8 cellular contexts compared by ENCODE assay signal in the genomic region with DNA sequence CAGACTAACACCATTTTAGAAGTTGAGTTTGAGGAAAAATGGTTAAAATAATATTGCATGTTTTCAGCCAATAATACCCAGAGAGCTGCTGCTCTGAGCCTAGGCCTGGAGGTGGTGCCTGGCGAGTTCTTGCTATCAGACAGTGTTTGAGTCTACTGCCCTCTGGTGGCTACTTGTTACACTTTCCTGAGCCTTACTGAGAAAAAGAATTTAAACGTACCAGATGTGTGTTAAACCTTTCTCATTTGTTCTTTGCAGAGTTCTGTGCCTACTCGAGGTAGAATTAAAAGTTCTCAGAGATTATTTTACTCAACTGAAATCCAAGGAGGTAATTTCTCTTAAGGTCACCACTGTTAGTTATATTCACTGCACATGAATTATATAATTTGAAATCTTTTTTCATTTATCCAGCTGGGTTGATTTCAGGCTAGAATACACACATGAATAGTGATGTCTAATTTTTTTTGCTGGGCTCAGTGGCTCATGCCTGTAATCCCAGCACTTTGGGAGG. TPM values are rescaled to one million over a fixed set of nuclear protein-coding genes. Genes with fewer than 3 reads are reported as not detected.
DNase-seq lines count a peak whose midpoint lies in the region; ATAC-seq and TF ChIP-seq lines count a peak whose summit lies in the region.

No MANE protein-coding gene starts in this region.

- peak; percentile 91 for TF ChIP-seq CTCF in AG04450 (IDR thresholded peaks at IDR 0.05; ENCODE audit: low read depth, low read length)
- TF ChIP-seq CTCF in activated B cell treated with CpG ODN at 0.5 μM for 24 hours (IDR thresholded peaks at IDR 0.05) = no peak

- H3K27me3 ChIP-seq in AG04450 (ENCODE audit: control insufficient read depth, insufficient read depth, low read length) = no peaks in the 10 kb centered on the region

- peaks cover 15% of the 10 kb centered on the region for H3K4me1 Mint-ChIP-seq in activated B cell treated with CpG ODN at 0.5 μM for 24 hours

- no peaks in the 10 kb centered on the region for H3K9me3 ChIP-seq in AG04450 (ENCODE audit: control insufficient read depth, insufficient read depth, low read length)

- H3K27ac ChIP-seq in AG04450 (ENCODE audit: low read depth, low read length) = no peak overlapping the region

- POLR2A ChIA-PET in AG04450 (lab: Yijun Ruan, JAX) (no interaction called here), activated B cell treated with CpG ODN at 0.5 μM for 24 hours (lab: Charles Lee) (interaction anchor here (0.5 to 1.5 kb wide), 5 partner anchors 9 to 256 kb away, joined by 3 to 7 read pairs (median 3); no protein-coding TSS in a partner anchor)

- peak; percentile 88 for ATAC-seq in GM18868 (IDR thresholded peaks at IDR 0.05; ENCODE audit: unreplicated experiment)
- peak; percentile 67 for ATAC-seq in HG03432 (IDR thresholded peaks at IDR 0.05; ENCODE audit: unreplicated experiment)
- ATAC-seq in activated B cell treated with CpG ODN at 0.5 μM for 24 hours (ENCODE audit: low read depth) = peak; percentile 99

- CTCF ChIA-PET in AG04450 (lab: Charles Lee) = interaction anchor here (0.5 to 3.9 kb wide), 38 partner anchors 9 to 258 kb away, joined by 3 to 105 read pairs (median 5); a partner anchor contains a TSS
- CTCF ChIA-PET in activated B cell treated with CpG ODN at 0.5 μM for 24 hours (lab: Charles Lee) = interaction anchor here (0.6 to 8.6 kb wide), 33 partner anchors 9 to 259 kb away, joined by 3 to 172 read pairs (median 4); a partner anchor contains a TSS

- no peak overlapping the region for H3K27ac Mint-ChIP-seq in activated B cell treated with CpG ODN at 0.5 μM for 24 hours

- intact Hi-C loops in activated B cell treated with CpG ODN at 0.5 μM for 24 hours (cut with micrococcal nuclease) = loop anchor here (1.0 to 5.0 kb wide), 8 partner anchors 10 to 289 kb away; a partner anchor contains a TSS

- DNase-seq in AG04450 (ENCODE audit: low read depth, low spot score) (peak; percentile 77), NCI-H446 treated with DMSO at 0.1 percent for 48 hours (lab: John Stamatoyannopoulos, UW) (peak; percentile 64), activated B cell treated with CpG ODN at 0.5 μM for 24 hours (no peak), kidney glomerular epithelial cell (lab: John Stamatoyannopoulos, UW) (peak; percentile 70)
- DNase-seq in central memory CD4-positive, alpha-beta T cell = peak; percentile 78
- peak; percentile 74 for DNase-seq in stimulated activated CD4-positive, alpha-beta T cell treated with anti-CD3 and anti-CD28 coated beads, Interleukin-2, amount 100 ng/mL, for 4 hours (ENCODE audit: low read depth)

- H3K36me3 Mint-ChIP-seq in activated B cell treated with CpG ODN at 0.5 μM for 24 hours (ENCODE audit: low read depth) = peaks cover 37% of the 10 kb centered on the region

- H3K4me3 ChIP-seq in AG04450 (ENCODE audit: low read depth, low read length) = no peak overlapping the region

- H3K4me3 Mint-ChIP-seq in activated B cell treated with CpG ODN at 0.5 μM for 24 hours = no peak overlapping the region

- H3K27me3 Mint-ChIP-seq in activated B cell treated with CpG ODN at 0.5 μM for 24 hours = no peaks in the 10 kb centered on the region

- H3K9me3 Mint-ChIP-seq in activated B cell treated with CpG ODN at 0.5 μM for 24 hours = no peaks in the 10 kb centered on the region

RNA-seq across cellular contexts. Expression of a gene that starts 38.2 kb away (rescaled TPM):
- 3.5 and 4.1 TPM in 2 replicates for polyA plus RNA-seq in AG04450 (2011; rRNA removed)
- polyA minus RNA-seq in AG04450 (2011; rRNA and poly(A)+ RNA removed) = 1.3 and 4.2 TPM in 2 replicates
- 11.7 and 15.0 TPM in 2 replicates for total RNA-seq in activated B cell treated with CpG ODN at 0.5 μM for 24 hours
